13 cellular contexts compared by ENCODE assay signal in the genomic region with DNA sequence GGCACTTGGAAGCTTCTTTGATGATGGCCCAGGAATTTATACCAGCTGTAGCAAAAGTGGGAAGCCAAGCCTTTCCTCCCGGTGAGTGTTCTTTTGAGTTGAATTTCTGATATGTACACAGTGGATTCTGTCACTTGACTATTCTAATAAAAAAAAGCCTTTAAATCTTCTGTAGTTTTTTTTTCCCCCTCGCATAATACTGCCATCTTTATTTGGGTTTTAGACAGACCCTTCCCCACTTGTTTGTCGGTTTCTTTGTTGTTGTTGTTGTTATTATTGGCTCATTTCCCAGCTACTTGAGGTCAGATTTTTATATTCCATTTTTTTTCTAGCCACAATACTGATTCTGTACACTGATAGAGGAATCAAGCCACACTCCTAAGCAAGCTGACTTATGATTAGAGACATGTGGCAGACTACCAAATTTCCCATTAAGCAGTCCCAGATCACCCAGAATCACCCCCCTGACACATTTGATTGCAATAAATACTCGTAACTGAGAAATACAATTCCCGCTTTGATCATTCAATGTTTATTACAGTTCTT. TPM values are rescaled to one million over a fixed set of nuclear protein-coding genes. Genes with fewer than 3 reads are reported as not detected.
DNase-seq lines count a peak whose midpoint lies in the region; ATAC-seq and TF ChIP-seq lines count a peak whose summit lies in the region.
"Had no signal": no experiment of that assay in that cellular context is flagged by ENCODE, and none has a peak within 500 bp of the region (broad histone marks: within the 10 kb centered on the region; RNA-seq: fewer than 3 reads in every experiment).

No MANE protein-coding gene starts in this region.

- 45 to 48% methylated on average over 5 of the region's 5 CpGs for WGBS in upper lobe of left lung, 2 donors

- H3K9me3 ChIP-seq in upper lobe of left lung: no peaks in the 10 kb centered on the region

- H3K4me3 ChIP-seq in LNCaP clone FGC (ENCODE audit: low read depth, low read length) (no peak overlapping the region), upper lobe of left lung (no peak overlapping the region)

- no peaks in the 10 kb centered on the region for H3K36me3 ChIP-seq in upper lobe of left lung

- no peak for ATAC-seq in upper lobe of left lung (ENCODE audit: low FRiP score in 2 of 2)
- ATAC-seq: stimulated activated naive CD8-positive, alpha-beta T cell treated with anti-CD3 and anti-CD28 coated beads, Interleukin-15, amount 100 ng/mL, for 72 hours had no signal

- H3K27ac ChIP-seq in upper lobe of left lung: peak overlapping the region in 3 of 4 donors; percentile 5 to 62 (median 32)

- H3K27me3 ChIP-seq in upper lobe of left lung: no peaks in the 10 kb centered on the region

- peaks cover 9 to 21% (median 15%) of the 10 kb centered on the region in 4 donors for H3K4me1 ChIP-seq in upper lobe of left lung

- DNase-seq in LNCaP clone FGC (ENCODE audit: low read depth) (peak; percentile 61), astrocyte of the hippocampus (ENCODE audit: low read depth, low spot score) (peak; percentile 48), iris pigment epithelial cell (ENCODE audit: low read depth) (peak; percentile 69), upper lobe of left lung (no peak), MV-4-11 (lab: John Stamatoyannopoulos, UW) (no peak), SW 1271 (lab: John Stamatoyannopoulos, UW) (no peak), erythroblast (lab: John Stamatoyannopoulos, UW) (no peak)
- DNase-seq: activated CD4-positive, alpha-beta T cell treated with anti-CD3 and anti-CD28 coated beads for 48 hours; midbrain; NCI-H187 treated with DMSO at 0.1 percent for 48 hours; stimulated activated naive CD8-positive, alpha-beta T cell treated with anti-CD3 and anti-CD28 coated beads, Interleukin-15, amount 100 ng/mL, for 72 hours had no signal

- no peak for TF ChIP-seq EP300 in upper lobe of left lung (IDR thresholded peaks at IDR 0.05)

- no peak for TF ChIP-seq POLR2A in upper lobe of left lung (IDR thresholded peaks at IDR 0.05)
- TF ChIP-seq POLR2A in erythroblast (IDR thresholded peaks at IDR 0.05; ENCODE audit: low read length): no peak

- no peak for TF ChIP-seq CTCF in LNCaP clone FGC (IDR thresholded peaks at IDR 0.05; ENCODE audit: control insufficient read depth, extremely low read depth, insufficient read depth)
- no peak for TF ChIP-seq CTCF in upper lobe of left lung (IDR thresholded peaks at IDR 0.05)

RNA-seq across cellular contexts. Expression of gene SCHIP1, which starts 26.6 kb away (rescaled TPM):
- 10 to 100 TPM in 3 of 6 donors, 1 to 10 TPM in 3; 6.3 to 28.7 (median 9.5) TPM for total RNA-seq in upper lobe of left lung
- total RNA-seq: OCI-LY7; T-helper 1 cell treated with Interleukin-12 subunit alpha and Interleukin-12 subunit beta and Interleukin-4 antibody, amounts not matched to agents 30 ng/mL and 1 ng/mL, for 36 hours had no signal

Comparison
In these comparisons a context has a peak if more than half of its experiments do, and no peak if none do; other contexts are left out.
1. DNase-seq: peak in LNCaP clone FGC (single experiment), astrocyte of the hippocampus (single experiment) and iris pigment epithelial cell (single experiment); none in upper lobe of left lung (0 of 2), MV-4-11 (single experiment), SW 1271 (0 of 2) and erythroblast (0 of 2).